ENCODE assay signal across 8 cellular contexts in genomic region chr3:125593991-125594574, GRCh38. TPM values are rescaled to one million over a fixed set of nuclear protein-coding genes. Genes with fewer than 3 reads are reported as not detected.
DNase-seq lines count a peak whose midpoint lies in the region; ATAC-seq and TF ChIP-seq lines count a peak whose summit lies in the region.

No MANE protein-coding gene starts in this region.

- CTCF ChIA-PET in IMR-90 (lab: Yijun Ruan, JAX) = interaction anchor here (1.1 kb wide), 1 partner anchor 18 kb away, joined by 4 read pairs; no protein-coding TSS in a partner anchor

- H3K36me3 ChIP-seq in BLaER1 treated with 17β-estradiol and CSF1 and Interleukin-3, amounts not matched to agents 10 nM and 100 nM = peaks cover 0 to 11% (median 0%) of the 10 kb centered on the region in 11 experiments; a peak in 4 of 22 replicates
- H3K36me3 ChIP-seq in IMR-90 (ENCODE audit: control insufficient read depth, insufficient read depth, low read length) (no peaks in the 10 kb centered on the region), kidney epithelial cell (ENCODE audit: control insufficient read depth, insufficient read depth, low read length) (no peaks in the 10 kb centered on the region), suprapubic skin (no peaks in the 10 kb centered on the region)

- DNase-seq in IMR-90 (no peak), kidney epithelial cell (ENCODE audit: low read depth) (no peak), suprapubic skin (ENCODE audit: low spot score in 2 of 2) (no peak), NCI-H510A (lab: John Stamatoyannopoulos, UW) (no peak), foreskin melanocyte (no peak)
- no peak for DNase-seq in activated naive CD8-positive, alpha-beta T cell treated with anti-CD3 and anti-CD28 coated beads, Interleukin-2, amount 50 U/mL, for 24 hours

- TF ChIP-seq EP300 in suprapubic skin (IDR thresholded peaks at IDR 0.05) = no peak

- 0% methylated on average over 1 of the region's 6 CpGs; no CpG with 5 or more reads in 1 of the 2 experiments for WGBS in IMR-90 (ENCODE audit: extremely low coverage in 2 of 2, insufficient read length in 1 of 2), 2 experiments
- WGBS in suprapubic skin = 5% methylated on average over 6 of the region's 6 CpGs

- H4K8ac ChIP-seq in IMR-90 (ENCODE audit: low read depth in 2 of 2, low read length in 2 of 2) = no peak overlapping the region; a peak in 1 of 4 replicates

- intact Hi-C loops in IMR-90 (cut with micrococcal nuclease) = no loop called here

- peak overlapping the region; percentile 81 to 99 (median 92) for H3K4me2 ChIP-seq in BLaER1 treated with 17β-estradiol and CSF1 and Interleukin-3, amounts not matched to agents 10 nM and 100 nM
- peak overlapping the region; percentile 90 for H3K4me2 ChIP-seq in IMR-90 (ENCODE audit: low read depth, low read length)

- peak overlapping the region; percentile 42 for H2BK5ac ChIP-seq in IMR-90 (ENCODE audit: low read depth, low read length, poor library complexity, severe bottlenecking)

- H3K4ac ChIP-seq in IMR-90 (ENCODE audit: low read depth, low read length) = peak overlapping the region; percentile 75; the same call in 1 of the 2 replicates

- peaks cover 47% of the 10 kb centered on the region for H3K4me1 Mint-ChIP-seq in activated naive CD8-positive, alpha-beta T cell treated with anti-CD3 and anti-CD28 coated beads, Interleukin-2, amount 50 U/mL, for 24 hours

- H3K27ac Mint-ChIP-seq in activated naive CD8-positive, alpha-beta T cell treated with anti-CD3 and anti-CD28 coated beads, Interleukin-2, amount 50 U/mL, for 24 hours = peak overlapping the region; percentile 34

- TF ChIP-seq CTCF in IMR-90 (conservative IDR thresholded peaks at IDR 0.05; ENCODE audit: low read depth, low read length) (no peak), kidney epithelial cell (IDR thresholded peaks at IDR 0.05; ENCODE audit: insufficient read depth, low read length, poor library complexity, severe bottlenecking) (no peak), suprapubic skin (IDR thresholded peaks at IDR 0.05) (no peak)

- H2BK20ac ChIP-seq in IMR-90 (ENCODE audit: low read depth, low read length) = no peak overlapping the region

- H3K4me1 ChIP-seq in BLaER1 treated with 17β-estradiol and CSF1 and Interleukin-3, amounts not matched to agents 10 nM and 100 nM = peaks cover 41 to 54% (median 50%) of the 10 kb centered on the region in 10 experiments
- no peaks in the 10 kb centered on the region; the same call in none of the 2 replicates for H3K4me1 ChIP-seq in IMR-90 (ENCODE audit: control insufficient read depth, insufficient read depth, low read length)
- H3K4me1 ChIP-seq in suprapubic skin = peaks cover 42% of the 10 kb centered on the region

- dilution Hi-C loops in IMR-90 (cut with HindIII; ENCODE audit: low sequenced_read_pairs, unreplicated experiment) = no loop called here

- H3K56ac ChIP-seq in IMR-90 (ENCODE audit: extremely low read depth, insufficient read depth, low read length) = peak overlapping the region; percentile 82; the same call in 1 of the 2 replicates

- H3K14ac ChIP-seq in IMR-90 (replicated peaks; ENCODE audit: low read depth, low read length) = peak overlapping the region; percentile 97; the same call in 1 of the 2 replicates

- peak overlapping the region; percentile 64 to 89 (median 88) for H3K4me3 ChIP-seq in BLaER1 treated with 17β-estradiol and CSF1 and Interleukin-3, amounts not matched to agents 10 nM and 100 nM
- H3K4me3 ChIP-seq in IMR-90 (ENCODE audit: insufficient read depth, low read depth, low read length) (peak overlapping the region; percentile 84), kidney epithelial cell (ENCODE audit: low read depth, low read length) (peak overlapping the region; percentile 76), suprapubic skin (peak overlapping the region; percentile 96)

- peak overlapping the region; percentile 100 for H3K4me3 Mint-ChIP-seq in activated naive CD8-positive, alpha-beta T cell treated with anti-CD3 and anti-CD28 coated beads, Interleukin-2, amount 50 U/mL, for 24 hours

- H3K79me1 ChIP-seq in IMR-90 (ENCODE audit: low read depth in 1 of 2, low read length in 2 of 2) = peaks cover 10 to 40% of the 10 kb centered on the region in 2 experiments

- TF ChIP-seq RAD21 in IMR-90 (IDR thresholded peaks at IDR 0.05; ENCODE audit: low read length) = no peak

- H2AK9ac ChIP-seq in IMR-90 (replicated peaks; ENCODE audit: low read depth, low read length, poor library complexity) = peak overlapping the region; percentile 88

- BruUV-seq in IMR-90 (replicated peaks; lab: Mats Ljungman, UMichigan) = no TSS peak

- H3K27ac ChIP-seq in BLaER1 treated with 17β-estradiol and CSF1 and Interleukin-3, amounts not matched to agents 10 nM and 100 nM = peak overlapping the region; percentile 80 to 99 (median 93); a peak in 21 of 22 replicates
- peak overlapping the region; percentile 75 for H3K27ac ChIP-seq in IMR-90 (ENCODE audit: insufficient read depth, low read length)
- H3K27ac ChIP-seq in suprapubic skin = peak overlapping the region; percentile 95

- peak overlapping the region; percentile 98 for H2AFZ ChIP-seq in IMR-90 (replicated peaks; ENCODE audit: low read length, poor library complexity)

- POLR2A ChIA-PET in IMR-90 (lab: Charles Lee; ENCODE audit: unreplicated experiment) = interaction anchor here (0.5 kb wide), 1 partner anchor 82 kb away, joined by 3 read pairs; no protein-coding TSS in a partner anchor

- H3K27me3 ChIP-seq in BLaER1 treated with 17β-estradiol and CSF1 and Interleukin-3, amounts not matched to agents 10 nM and 100 nM = no peaks in the 10 kb centered on the region
- no peaks in the 10 kb centered on the region for H3K27me3 ChIP-seq in IMR-90 (ENCODE audit: control insufficient read depth, insufficient read depth, low read length)
- H3K27me3 ChIP-seq in kidney epithelial cell (ENCODE audit: control insufficient read depth, insufficient read depth, low read length) = no peaks in the 10 kb centered on the region
- H3K27me3 ChIP-seq in suprapubic skin = no peaks in the 10 kb centered on the region

- no peak overlapping the region for H4K5ac ChIP-seq in IMR-90 (ENCODE audit: low read depth, low read length)

- peak overlapping the region; percentile 99 for H3K23ac ChIP-seq in IMR-90 (ENCODE audit: low read depth, low read length)

- H3K9me3 Mint-ChIP-seq in activated naive CD8-positive, alpha-beta T cell treated with anti-CD3 and anti-CD28 coated beads, Interleukin-2, amount 50 U/mL, for 24 hours = no peaks in the 10 kb centered on the region

- peaks cover 16 to 49% (median 40%) of the 10 kb centered on the region in 11 experiments for H4K20me1 ChIP-seq in BLaER1 treated with 17β-estradiol and CSF1 and Interleukin-3, amounts not matched to agents 10 nM and 100 nM
- peaks cover 10% of the 10 kb centered on the region; the same call in 1 of the 2 replicates for H4K20me1 ChIP-seq in IMR-90 (ENCODE audit: insufficient read depth, low read length)

- no peak overlapping the region for H2BK120ac ChIP-seq in IMR-90 (ENCODE audit: low read depth, low read length)

- H3K18ac ChIP-seq in IMR-90 (ENCODE audit: low read depth, low read length) = no peak overlapping the region; the same call in 1 of the 2 replicates

- H3K36me3 Mint-ChIP-seq in activated naive CD8-positive, alpha-beta T cell treated with anti-CD3 and anti-CD28 coated beads, Interleukin-2, amount 50 U/mL, for 24 hours (ENCODE audit: low read depth) = peaks cover 7% of the 10 kb centered on the region

- no peak overlapping the region for H2BK15ac ChIP-seq in IMR-90 (ENCODE audit: low read depth, low read length)

- no peak overlapping the region for H4K91ac ChIP-seq in IMR-90 (ENCODE audit: insufficient read depth, low read depth, low read length)

- in situ Hi-C loops in IMR-90 (cut with MboI; ENCODE audit: low sequenced_read_pairs) = loop anchor here (25.0 kb wide), 1 partner anchor 607 kb away; no protein-coding TSS in a partner anchor

- no peaks in the 10 kb centered on the region for H3K9me1 ChIP-seq in IMR-90 (ENCODE audit: insufficient read depth, low read length)

- no peaks in the 10 kb centered on the region for H3K27me3 Mint-ChIP-seq in activated naive CD8-positive, alpha-beta T cell treated with anti-CD3 and anti-CD28 coated beads, Interleukin-2, amount 50 U/mL, for 24 hours

- no peak overlapping the region for H2AK5ac ChIP-seq in IMR-90 (ENCODE audit: low read depth, low read length)

- ATAC-seq in IMR-90 (ENCODE audit: low read depth) = no peak
- no peak for ATAC-seq in activated naive CD8-positive, alpha-beta T cell treated with anti-CD3 and anti-CD28 coated beads, Interleukin-2, amount 50 U/mL, for 24 hours
- no peak for ATAC-seq in GM18505 (IDR thresholded peaks at IDR 0.05; ENCODE audit: unreplicated experiment)

- peak overlapping the region; percentile 87 to 98 (median 94) for H3K9ac ChIP-seq in BLaER1 treated with 17β-estradiol and CSF1 and Interleukin-3, amounts not matched to agents 10 nM and 100 nM
- H3K9ac ChIP-seq in IMR-90 (ENCODE audit: low read depth, low read length) = peak overlapping the region; percentile 90

- TF ChIP-seq POLR2A in IMR-90 (IDR thresholded peaks at IDR 0.05; ENCODE audit: low read depth, low read length) (no peak), suprapubic skin (IDR thresholded peaks at IDR 0.05) (no peak), GM18505 (IDR thresholded peaks at IDR 0.05; ENCODE audit: borderline replicate concordance, extremely low read depth, insufficient read depth, insufficient read length) (no peak)

- no peaks in the 10 kb centered on the region for H3K9me3 ChIP-seq in BLaER1 treated with 17β-estradiol and CSF1 and Interleukin-3, amounts not matched to agents 10 nM and 100 nM (replicated peaks in 1 of 11)
- H3K9me3 ChIP-seq in IMR-90 (ENCODE audit: control insufficient read depth, insufficient read depth, low read length) (no peaks in the 10 kb centered on the region), suprapubic skin (no peaks in the 10 kb centered on the region)

TF ChIP-seq in IMR-90, 13 proteins besides CTCF, POLR2A, EP300 and RAD21 (continues in another document):
- no peak for TF ChIP-seq CHD1 (IDR thresholded peaks at IDR 0.05; ENCODE audit: low read depth, low read length)
- peak; percentile 62 for TF ChIP-seq CEBPB (IDR thresholded peaks at IDR 0.05; ENCODE audit: low read depth, low read length)
- TF ChIP-seq SMC3 (IDR thresholded peaks at IDR 0.05; ENCODE audit: low read depth, low read length) = no peak
- no peak for TF ChIP-seq BHLHE40 (IDR thresholded peaks at IDR 0.05; ENCODE audit: low read depth, low read length)
- no peak for TF ChIP-seq USF2 (IDR thresholded peaks at IDR 0.05; ENCODE audit: low read depth, low read length)

RNA-seq across cellular contexts. Expression of gene OSBPL11, which starts 1.2 kb away (rescaled TPM):
- 11.4 and 11.8 TPM in 2 replicates for total RNA-seq in IMR-90 (2012; rRNA removed)
- 3.3 and 4.2 TPM in 2 replicates for polyA plus RNA-seq in IMR-90 (2012; rRNA removed)
- polyA plus RNA-seq in IMR-90 (2012; cell fraction: cytosol; rRNA removed) = 0.69 and 0.75 TPM in 2 replicates
- 0.24 and 2.3 TPM in 2 replicates for polyA plus RNA-seq in IMR-90 (2012; cell fraction: nucleus; rRNA removed; ENCODE audit: low replicate concordance)
- total RNA-seq in kidney epithelial cell = 11.5 and 15.9 TPM in 2 replicates
- total RNA-seq in suprapubic skin = 10 to 100 TPM in 2 of 4 donors, 1 to 10 TPM in 2; 9.0 to 14.7 (median 10.2) TPM
